In the genomic region with DNA sequence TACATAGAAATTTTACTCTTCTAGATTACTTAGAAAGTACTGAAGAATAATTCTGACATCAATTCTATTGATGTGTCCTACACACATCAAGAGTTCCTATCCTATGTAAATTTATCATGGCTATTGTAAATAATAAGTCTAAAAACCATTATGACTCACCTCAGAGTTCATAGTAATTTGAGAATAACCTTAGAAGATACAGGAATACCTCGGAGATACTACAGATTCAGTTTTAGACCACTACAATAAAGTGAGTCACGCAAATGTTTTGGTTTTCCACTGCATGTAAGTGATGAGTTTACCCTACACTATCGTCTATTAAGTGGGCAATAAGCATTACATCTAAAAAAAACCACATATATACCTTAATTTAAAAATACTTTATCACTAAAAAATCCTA, we compare ENCODE assay signal across 25 cellular contexts.
"Had no signal": no experiment of that assay in that cellular context is flagged by ENCODE, and none has a peak within 500 bp of the region (broad histone marks: within the 10 kb centered on the region; RNA-seq: fewer than 3 reads in every experiment).

No MANE protein-coding gene starts in this region.

- H3K4me3 Mint-ChIP-seq: memory B cell; natural killer cell; stimulated activated effector memory CD8-positive, alpha-beta T cell treated with anti-CD3 and anti-CD28 coated beads, Interleukin-12 subunit alpha, Interleukin-12 subunit beta, amount 100 ng/mL, for 72 hours had no signal

- H3K27ac Mint-ChIP-seq: memory B cell; stimulated activated effector memory CD8-positive, alpha-beta T cell treated with anti-CD3 and anti-CD28 coated beads, Interleukin-12 subunit alpha, Interleukin-12 subunit beta, amount 100 ng/mL, for 72 hours had no signal

- H3K4me1 ChIP-seq: sigmoid colon, stomach, thyroid gland had no signal

- H3K36me3 ChIP-seq: ovary, thyroid gland had no signal

- H3K27me3 Mint-ChIP-seq: memory B cell had no signal

- H3K27ac ChIP-seq: dorsolateral prefrontal cortex, epithelial cell of prostate, gastrocnemius medialis, ovary, psoas muscle, sigmoid colon, stomach, thyroid gland had no signal

- H3K9me3 ChIP-seq: gastrocnemius medialis, ovary, sigmoid colon, stomach, thyroid gland had no signal

- H3K27me3 ChIP-seq: dorsolateral prefrontal cortex, gastrocnemius medialis, ovary, sigmoid colon, stomach, thyroid gland had no signal

- H3K4me3 ChIP-seq: dorsolateral prefrontal cortex, gastrocnemius medialis, lung, ovary, psoas muscle, sigmoid colon, stomach, thyroid gland had no signal

- H3K9me3 Mint-ChIP-seq: natural killer cell had no signal

- DNase-seq: dorsolateral prefrontal cortex; effector CD4-positive, alpha-beta T cell; foreskin fibroblast; gastrocnemius medialis; head of caudate nucleus; kidney; natural killer cell; occipital lobe; ovary; posterior cingulate gyrus; psoas muscle; right cardiac atrium; sigmoid colon; stimulated activated CD4-positive, alpha-beta T cell treated with anti-CD3 and anti-CD28 coated beads, Interleukin-2, amount 100 ng/mL, for 24 hours; stimulated activated CD4-positive, alpha-beta T cell treated with anti-CD3 and anti-CD28 coated beads, Interleukin-4, amount 100 ng/mL, for 24 hours; stimulated activated naive CD4-positive, alpha-beta T cell treated with Interleukin-2 at 50 U/mL for 16 hours; stomach; thyroid gland; trophoblast cell had no signal

- H3K36me3 Mint-ChIP-seq: natural killer cell had no signal

- ATAC-seq: esophagus mucosa; gastrocnemius medialis; left lobe of liver; natural killer cell; psoas muscle; right cardiac atrium; stimulated activated effector memory CD8-positive, alpha-beta T cell treated with anti-CD3 and anti-CD28 coated beads, Interleukin-12 subunit alpha, Interleukin-12 subunit beta, amount 100 ng/mL, for 72 hours had no signal
